ENCODE assay signal across 7 cellular contexts in the genomic region with DNA sequence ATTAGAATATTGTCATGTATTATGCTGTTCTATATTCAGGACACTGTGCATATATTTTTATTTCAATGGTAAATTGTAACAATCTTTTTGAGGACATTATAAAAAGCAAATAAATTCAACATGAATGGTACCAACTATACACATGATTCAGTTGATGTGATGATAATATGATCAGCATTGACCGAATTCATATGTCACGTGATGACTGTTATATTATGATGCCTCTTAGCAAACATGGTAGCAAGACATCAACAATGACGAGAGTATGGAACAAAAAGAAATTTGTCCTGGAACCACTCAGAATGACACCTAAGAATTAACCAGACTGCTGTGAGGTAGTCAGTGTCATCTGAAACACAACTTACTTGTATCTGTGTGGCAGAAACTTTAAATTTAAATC.
"Had no signal": no experiment of that assay in that cellular context is flagged by ENCODE, and none has a peak within 500 bp of the region (broad histone marks: within the 10 kb centered on the region; RNA-seq: fewer than 3 reads in every experiment).

No MANE protein-coding gene starts in this region.

- H3K9ac ChIP-seq: KMS-11 had no signal

- FAIRE-seq: HTR-8/SVneo had no signal

- DNase-seq: IMR-90, Karpas-422, KBM-7, KG1 had no signal

- H3K27ac ChIP-seq: HL-60, KMS-11 had no signal

- H3K4me2 ChIP-seq: KMS-11 had no signal
